Comparison of ENCODE assay signal across 1 cellular context in genomic region chrX:57083143-57083542, GRCh38.
TF ChIP-seq lines count a peak whose summit lies in the region.

No MANE protein-coding gene starts in this region.

TF ChIP-seq in H1, 55 proteins besides CTCF, POLR2A, EP300 and RAD21:
- TF ChIP-seq POLR2AphosphoS5 (IDR thresholded peaks at IDR 0.05; ENCODE audit: low read depth, low read length) (no peak), SIRT6 (IDR thresholded peaks at IDR 0.05; ENCODE audit: low read length) (no peak), HDAC6 (IDR thresholded peaks at IDR 0.05; ENCODE audit: low read depth, low read length) (no peak)
- TF ChIP-seq, protein P1, sequence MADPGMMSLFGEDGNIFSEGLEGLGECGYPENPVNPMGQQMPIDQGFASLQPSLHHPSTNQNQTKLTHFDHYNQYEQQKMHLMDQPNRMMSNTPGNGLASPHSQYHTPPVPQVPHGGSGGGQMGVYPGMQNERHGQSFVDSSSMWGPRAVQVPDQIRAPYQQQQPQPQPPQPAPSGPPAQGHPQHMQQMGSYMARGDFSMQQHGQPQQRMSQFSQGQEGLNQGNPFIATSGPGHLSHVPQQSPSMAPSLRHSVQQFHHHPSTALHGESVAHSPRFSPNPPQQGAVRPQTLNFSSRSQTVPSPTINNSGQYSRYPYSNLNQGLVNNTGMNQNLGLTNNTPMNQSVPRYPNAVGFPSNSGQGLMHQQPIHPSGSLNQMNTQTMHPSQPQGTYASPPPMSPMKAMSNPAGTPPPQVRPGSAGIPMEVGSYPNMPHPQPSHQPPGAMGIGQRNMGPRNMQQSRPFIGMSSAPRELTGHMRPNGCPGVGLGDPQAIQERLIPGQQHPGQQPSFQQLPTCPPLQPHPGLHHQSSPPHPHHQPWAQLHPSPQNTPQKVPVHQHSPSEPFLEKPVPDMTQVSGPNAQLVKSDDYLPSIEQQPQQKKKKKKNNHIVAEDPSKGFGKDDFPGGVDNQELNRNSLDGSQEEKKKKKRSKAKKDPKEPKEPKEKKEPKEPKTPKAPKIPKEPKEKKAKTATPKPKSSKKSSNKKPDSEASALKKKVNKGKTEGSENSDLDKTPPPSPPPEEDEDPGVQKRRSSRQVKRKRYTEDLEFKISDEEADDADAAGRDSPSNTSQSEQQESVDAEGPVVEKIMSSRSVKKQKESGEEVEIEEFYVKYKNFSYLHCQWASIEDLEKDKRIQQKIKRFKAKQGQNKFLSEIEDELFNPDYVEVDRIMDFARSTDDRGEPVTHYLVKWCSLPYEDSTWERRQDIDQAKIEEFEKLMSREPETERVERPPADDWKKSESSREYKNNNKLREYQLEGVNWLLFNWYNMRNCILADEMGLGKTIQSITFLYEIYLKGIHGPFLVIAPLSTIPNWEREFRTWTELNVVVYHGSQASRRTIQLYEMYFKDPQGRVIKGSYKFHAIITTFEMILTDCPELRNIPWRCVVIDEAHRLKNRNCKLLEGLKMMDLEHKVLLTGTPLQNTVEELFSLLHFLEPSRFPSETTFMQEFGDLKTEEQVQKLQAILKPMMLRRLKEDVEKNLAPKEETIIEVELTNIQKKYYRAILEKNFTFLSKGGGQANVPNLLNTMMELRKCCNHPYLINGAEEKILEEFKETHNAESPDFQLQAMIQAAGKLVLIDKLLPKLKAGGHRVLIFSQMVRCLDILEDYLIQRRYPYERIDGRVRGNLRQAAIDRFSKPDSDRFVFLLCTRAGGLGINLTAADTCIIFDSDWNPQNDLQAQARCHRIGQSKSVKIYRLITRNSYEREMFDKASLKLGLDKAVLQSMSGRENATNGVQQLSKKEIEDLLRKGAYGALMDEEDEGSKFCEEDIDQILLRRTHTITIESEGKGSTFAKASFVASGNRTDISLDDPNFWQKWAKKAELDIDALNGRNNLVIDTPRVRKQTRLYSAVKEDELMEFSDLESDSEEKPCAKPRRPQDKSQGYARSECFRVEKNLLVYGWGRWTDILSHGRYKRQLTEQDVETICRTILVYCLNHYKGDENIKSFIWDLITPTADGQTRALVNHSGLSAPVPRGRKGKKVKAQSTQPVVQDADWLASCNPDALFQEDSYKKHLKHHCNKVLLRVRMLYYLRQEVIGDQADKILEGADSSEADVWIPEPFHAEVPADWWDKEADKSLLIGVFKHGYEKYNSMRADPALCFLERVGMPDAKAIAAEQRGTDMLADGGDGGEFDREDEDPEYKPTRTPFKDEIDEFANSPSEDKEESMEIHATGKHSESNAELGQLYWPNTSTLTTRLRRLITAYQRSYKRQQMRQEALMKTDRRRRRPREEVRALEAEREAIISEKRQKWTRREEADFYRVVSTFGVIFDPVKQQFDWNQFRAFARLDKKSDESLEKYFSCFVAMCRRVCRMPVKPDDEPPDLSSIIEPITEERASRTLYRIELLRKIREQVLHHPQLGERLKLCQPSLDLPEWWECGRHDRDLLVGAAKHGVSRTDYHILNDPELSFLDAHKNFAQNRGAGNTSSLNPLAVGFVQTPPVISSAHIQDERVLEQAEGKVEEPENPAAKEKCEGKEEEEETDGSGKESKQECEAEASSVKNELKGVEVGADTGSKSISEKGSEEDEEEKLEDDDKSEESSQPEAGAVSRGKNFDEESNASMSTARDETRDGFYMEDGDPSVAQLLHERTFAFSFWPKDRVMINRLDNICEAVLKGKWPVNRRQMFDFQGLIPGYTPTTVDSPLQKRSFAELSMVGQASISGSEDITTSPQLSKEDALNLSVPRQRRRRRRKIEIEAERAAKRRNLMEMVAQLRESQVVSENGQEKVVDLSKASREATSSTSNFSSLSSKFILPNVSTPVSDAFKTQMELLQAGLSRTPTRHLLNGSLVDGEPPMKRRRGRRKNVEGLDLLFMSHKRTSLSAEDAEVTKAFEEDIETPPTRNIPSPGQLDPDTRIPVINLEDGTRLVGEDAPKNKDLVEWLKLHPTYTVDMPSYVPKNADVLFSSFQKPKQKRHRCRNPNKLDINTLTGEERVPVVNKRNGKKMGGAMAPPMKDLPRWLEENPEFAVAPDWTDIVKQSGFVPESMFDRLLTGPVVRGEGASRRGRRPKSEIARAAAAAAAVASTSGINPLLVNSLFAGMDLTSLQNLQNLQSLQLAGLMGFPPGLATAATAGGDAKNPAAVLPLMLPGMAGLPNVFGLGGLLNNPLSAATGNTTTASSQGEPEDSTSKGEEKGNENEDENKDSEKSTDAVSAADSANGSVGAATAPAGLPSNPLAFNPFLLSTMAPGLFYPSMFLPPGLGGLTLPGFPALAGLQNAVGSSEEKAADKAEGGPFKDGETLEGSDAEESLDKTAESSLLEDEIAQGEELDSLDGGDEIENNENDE (IDR thresholded peaks at IDR 0.05; ENCODE audit: insufficient replicate concordance, low read length), result no peak
